In the genomic region with DNA sequence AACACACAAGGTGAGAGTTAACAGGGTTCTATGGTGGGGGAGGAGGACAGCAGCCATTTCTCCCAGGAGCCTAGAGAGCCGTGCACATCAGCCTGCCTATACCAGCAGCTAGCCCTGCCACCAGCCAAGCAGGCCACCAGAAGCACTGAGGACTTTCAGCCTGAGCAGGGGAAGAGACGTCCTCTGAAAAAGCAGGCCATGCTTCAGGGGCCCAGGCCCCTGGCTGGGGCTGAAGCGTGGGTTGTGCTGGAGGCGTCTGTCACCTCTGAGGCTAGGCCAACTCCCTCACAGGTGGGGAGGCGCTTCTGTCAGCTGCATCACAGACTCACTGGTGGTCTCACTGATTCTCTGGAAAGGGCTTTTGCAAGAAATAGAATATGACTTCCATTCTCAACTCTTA, we compare ENCODE assay signal across 35 cellular contexts. TPM values are rescaled to one million over a fixed set of nuclear protein-coding genes. Genes with fewer than 3 reads are reported as not detected.
"Had no signal": no experiment of that assay in that cellular context is flagged by ENCODE, and none has a peak within 500 bp of the region (broad histone marks: within the 10 kb centered on the region; RNA-seq: fewer than 3 reads in every experiment).

No MANE protein-coding gene starts in this region.

- H3K36me3 ChIP-seq: MG63 had no signal

- H3K9me3 ChIP-seq: MG63 had no signal

- H3K4me3 ChIP-seq: MG63 had no signal

- DNase-seq: Karpas-422, Kasumi-1, MG63, MM.1S, MV-4-11, NCI-H1048, NCI-H1092, NCI-H1092 treated with DMSO at 0.1 percent for 48 hours, NCI-H1105, NCI-H1105 treated with DMSO at 0.1 percent for 48 hours, NCI-H1417, NCI-H1417 treated with DMSO at 0.1 percent for 48 hours, NCI-H1436, NCI-H1436 treated with DMSO at 0.1 percent for 48 hours, NCI-H146, NCI-H1694, NCI-H1694 treated with DMSO at 0.1 percent for 48 hours, NCI-H187, NCI-H187 treated with DMSO at 0.1 percent for 48 hours, NCI-H1930, NCI-H2029, NCI-H2029 treated with DMSO at 0.1 percent for 48 hours, NCI-H2081, NCI-H2081 treated with DMSO at 0.1 percent for 48 hours, NCI-H2107, NCI-H2171, NCI-H2171 treated with DMSO at 0.1 percent for 48 hours, NCI-H2227 treated with DMSO at 0.1 percent for 48 hours, NCI-H226, NCI-H345, NCI-H446, NCI-H446 treated with DMSO at 0.1 percent for 48 hours, NCI-H510A, NCI-H510A treated with DMSO at 0.1 percent for 48 hours had no signal

RNA-seq across cellular contexts. Expression of a gene that starts 16.3 kb away (rescaled TPM):
- total RNA-seq: M059J had no signal
